9 cellular contexts compared by ENCODE assay signal in genomic region chr13:112616586-112617381, GRCh38. TPM values are rescaled to one million over a fixed set of nuclear protein-coding genes. Genes with fewer than 3 reads are reported as not detected.
DNase-seq lines count a peak whose midpoint lies in the region; ATAC-seq and TF ChIP-seq lines count a peak whose summit lies in the region.
"Had no signal": no experiment of that assay in that cellular context is flagged by ENCODE, and none has a peak within 500 bp of the region (broad histone marks: within the 10 kb centered on the region; RNA-seq: fewer than 3 reads in every experiment).

No MANE protein-coding gene starts in this region.

- ATAC-seq in HG03097 (IDR thresholded peaks at IDR 0.05; ENCODE audit: low FRiP score, unreplicated experiment) (peak; percentile 68), GM19328 (IDR thresholded peaks at IDR 0.05; ENCODE audit: unreplicated experiment) (no peak)

- H3K9me3 ChIP-seq in AG04450 (ENCODE audit: control insufficient read depth, insufficient read depth, low read length), result no peaks in the 10 kb centered on the region; the same call in 1 of the 2 replicates
- no peaks in the 10 kb centered on the region for H3K9me3 ChIP-seq in PC-9 (ENCODE audit: insufficient read depth, low read depth)

- no peaks in the 10 kb centered on the region for H3K36me3 Mint-ChIP-seq in neural crest cell (ENCODE audit: low read depth)
- H3K36me3 Mint-ChIP-seq: IgD-negative memory B cell had no signal

- CTCF ChIA-PET in AG04450 (lab: Charles Lee) (interaction anchor here (0.9 to 2.3 kb wide), 6 partner anchors 10 to 258 kb away, joined by 3 to 24 read pairs (median 6); no protein-coding TSS in a partner anchor), PC-9 (lab: Charles Lee) (no interaction called here)

- no peak overlapping the region for H2AFZ ChIP-seq in PC-9

- H3K27ac Mint-ChIP-seq in neural crest cell (ENCODE audit: unreplicated experiment), result no peak overlapping the region

- peaks cover 9% of the 10 kb centered on the region for H3K4me1 Mint-ChIP-seq in neural crest cell

- H3K4me2 ChIP-seq in PC-9, result no peak overlapping the region

- H3K9me2 ChIP-seq in PC-9 (ENCODE audit: insufficient read depth), result no peaks in the 10 kb centered on the region

- H3K4me3 Mint-ChIP-seq in neural crest cell, result no peak overlapping the region

- no peaks in the 10 kb centered on the region for H3K79me2 ChIP-seq in PC-9 (ENCODE audit: low read depth)

- peaks cover 24% of the 10 kb centered on the region for H3K27me3 Mint-ChIP-seq in neural crest cell (ENCODE audit: low read depth)

- no peaks in the 10 kb centered on the region for H3K36me3 ChIP-seq in PC-9 (ENCODE audit: low read depth)

- H3K9me3 Mint-ChIP-seq in neural crest cell, result no peaks in the 10 kb centered on the region

- no peaks in the 10 kb centered on the region for H3F3A ChIP-seq in PC-9 (ENCODE audit: insufficient read depth, low read depth)

- H3K27me3 ChIP-seq in AG04450 (ENCODE audit: control insufficient read depth, insufficient read depth, low read length), result peaks cover 28% of the 10 kb centered on the region
- H3K27me3 ChIP-seq in PC-9 (ENCODE audit: insufficient read depth, low read depth), result peaks cover 62% of the 10 kb centered on the region

- POLR2A ChIA-PET in AG04450 (lab: Yijun Ruan, JAX) (no interaction called here), PC-9 (lab: Charles Lee; ENCODE audit: unreplicated experiment) (no interaction called here)

- no peak overlapping the region for H3K27ac ChIP-seq in AG04450 (ENCODE audit: low read depth, low read length)
- H3K27ac ChIP-seq in PC-9, result no peak overlapping the region

- H3K4me1 ChIP-seq in PC-9 (replicated peaks; ENCODE audit: insufficient read depth), result no peaks in the 10 kb centered on the region

- no TSS peak for BruUV-seq in PC-9 (replicated peaks; lab: Mats Ljungman, UMichigan)

- H3K4me3 ChIP-seq in AG04450 (ENCODE audit: low read depth, low read length), result no peak overlapping the region
- no peak overlapping the region for H3K4me3 ChIP-seq in PC-9
- H3K4me3 ChIP-seq in epithelial cell of esophagus (ENCODE audit: low read length), result no peak overlapping the region

- intact Hi-C loops in PC-9 (cut with micrococcal nuclease; ENCODE audit: unreplicated experiment), result no loop called here

- no peak for DNase-seq in AG04450 (ENCODE audit: low read depth, low spot score)
- peak; percentile 15 for DNase-seq in GDM1 (lab: John Stamatoyannopoulos, UW)
- DNase-seq in PC-9, result no peak
- DNase-seq in epithelial cell of esophagus (ENCODE audit: low read depth), result peak; percentile 54
- peak; percentile 28 for DNase-seq in neural crest cell (ENCODE audit: low read depth, low spot score)
- no peak for DNase-seq in NCI-H1048 (lab: John Stamatoyannopoulos, UW)

- no peaks in the 10 kb centered on the region for H4K20me1 ChIP-seq in PC-9 (ENCODE audit: insufficient read depth)

- peak; percentile 71 for TF ChIP-seq CTCF in AG04450 (IDR thresholded peaks at IDR 0.05; ENCODE audit: low read depth, low read length)
- peak; percentile 72 for TF ChIP-seq CTCF in PC-9 (conservative IDR thresholded peaks at IDR 0.05)
- peak; percentile 67 for TF ChIP-seq CTCF in epithelial cell of esophagus (IDR thresholded peaks at IDR 0.05; ENCODE audit: insufficient read depth, low read depth, low read length, missing control alignments)
- TF ChIP-seq CTCF in neural crest cell (conservative IDR thresholded peaks at IDR 0.05), result peak; percentile 67

RNA-seq across cellular contexts. Expression of gene TUBGCP3, which starts 28.8 kb away (rescaled TPM):
- 11.3 and 11.8 TPM in 2 replicates for polyA plus RNA-seq in AG04450 (2011; rRNA removed)
- polyA minus RNA-seq in AG04450 (2011; rRNA and poly(A)+ RNA removed), result 25.1 and 26.4 TPM in 2 replicates
- total RNA-seq in PC-9 (2021), result 35.1 and 47.4 TPM in 2 replicates
- total RNA-seq in neural crest cell, result 43.9 and 51.9 TPM in 2 replicates

Comparison
In these comparisons a context has a peak if more than half of its experiments do, and no peak if none do; other contexts are left out.
1. DNase-seq: peak in GDM1 (single experiment), epithelial cell of esophagus (single experiment) and neural crest cell (single experiment); none in AG04450 (single experiment), PC-9 (0 of 2) and NCI-H1048 (single experiment).
2. Peak in every context shown above with its lines, with median percentiles within 50 percentile points of each other: CTCF ChIP-seq.